In genomic region chr17:1727258-1727789, GRCh38 we compare ENCODE assay signal across 24 cellular contexts. TPM values are rescaled to one million over a fixed set of nuclear protein-coding genes. Genes with fewer than 3 reads are reported as not detected.
"Had no signal": no experiment of that assay in that cellular context is flagged by ENCODE, and none has a peak within 500 bp of the region (broad histone marks: within the 10 kb centered on the region; RNA-seq: fewer than 3 reads in every experiment).

No MANE protein-coding gene starts in this region.

- H3K9me3 ChIP-seq: ascending aorta, colonic mucosa, gastroesophageal sphincter, heart left ventricle, right atrium auricular region, suprapubic skin had no signal

- DNase-seq: activated CD4-positive, alpha-beta T cell treated with anti-CD3 and anti-CD28 coated beads, Interleukin-2, amount 10 ng/mL, durations not matched to agents 7 days and 5 days; activated CD8-positive, alpha-beta T cell treated with anti-CD3 and anti-CD28 coated beads, Interleukin-2, amount 10 ng/mL, durations not matched to agents 7 days and 5 days; activated naive CD4-positive, alpha-beta T cell treated with anti-CD3 and anti-CD28 coated beads for 36 hours; activated naive CD8-positive, alpha-beta T cell treated with anti-CD3 and anti-CD28 coated beads, Interleukin-2, amount 50 U/mL, for 24 hours; activated T-cell treated with anti-CD3 and anti-CD28 coated beads, Interleukin-2, amount 50 U/mL, for 24 hours; colonic mucosa; effector CD4-positive, alpha-beta T cell; immature natural killer cell; occipital lobe; stimulated activated CD4-positive, alpha-beta T cell treated with anti-CD3 and anti-CD28 coated beads, Interleukin-15, amount 100 ng/mL, for 24 hours; stimulated activated CD4-positive, alpha-beta T cell treated with anti-CD3 and anti-CD28 coated beads, Interleukin-2, amount 100 ng/mL, for 48 hours; stimulated activated naive CD8-positive, alpha-beta T cell treated with anti-CD3 and anti-CD28 coated beads, Interleukin-15, amount 100 ng/mL, for 72 hours; T-helper 1 cell; T1000 had no signal

- H3K27ac ChIP-seq: ascending aorta, colonic mucosa, right atrium auricular region, suprapubic skin had no signal

- H3K4me3 ChIP-seq: ascending aorta, colonic mucosa, gastroesophageal sphincter, lung, right atrium auricular region, skin epidermis had no signal

- ATAC-seq: activated CD4-positive, CD25-positive, alpha-beta regulatory T cell treated with anti-CD3 and anti-CD28 coated beads, Interleukin-2, amount 50 U/mL, for 24 hours; activated CD8-positive, alpha-beta T cell treated with anti-CD3 and anti-CD28 coated beads, Interleukin-2, amount 10 ng/mL, durations not matched to agents 7 days and 5 days; activated naive CD8-positive, alpha-beta T cell treated with anti-CD3 and anti-CD28 coated beads, Interleukin-2, amount 50 U/mL, for 24 hours; gastroesophageal sphincter; heart left ventricle; stimulated activated naive CD8-positive, alpha-beta T cell treated with anti-CD3 and anti-CD28 coated beads, Interleukin-15, amount 100 ng/mL, for 72 hours had no signal

- H3K36me3 ChIP-seq: colonic mucosa had no signal

- H3K27me3 ChIP-seq: ascending aorta, colonic mucosa, gastroesophageal sphincter, heart left ventricle, right atrium auricular region, suprapubic skin had no signal

RNA-seq across cellular contexts. Expression of gene SERPINF2, which starts 15.3 kb away (rescaled TPM):
- total RNA-seq: activated naive CD4-positive, alpha-beta T cell treated with anti-CD3 and anti-CD28 coated beads for 36 hours had no signal
- polyA plus RNA-seq: neural cell had no signal

RNA-seq across cellular contexts. Expression of gene SERPINF1, which starts 34.5 kb away (rescaled TPM):
- total RNA-seq: activated naive CD4-positive, alpha-beta T cell treated with anti-CD3 and anti-CD28 coated beads for 36 hours; activated T-helper 2 cell treated with anti-CD3 and anti-CD28 coated beads, Interferon-gamma antibody, Interleukin-2, Interleukin-4, amounts not matched to agents 10 μg/mL and 5 μg/mL and 100 μg/mL, durations not matched to agents 14 hours and 24 hours and 36 hours had no signal
